In the genomic region with DNA sequence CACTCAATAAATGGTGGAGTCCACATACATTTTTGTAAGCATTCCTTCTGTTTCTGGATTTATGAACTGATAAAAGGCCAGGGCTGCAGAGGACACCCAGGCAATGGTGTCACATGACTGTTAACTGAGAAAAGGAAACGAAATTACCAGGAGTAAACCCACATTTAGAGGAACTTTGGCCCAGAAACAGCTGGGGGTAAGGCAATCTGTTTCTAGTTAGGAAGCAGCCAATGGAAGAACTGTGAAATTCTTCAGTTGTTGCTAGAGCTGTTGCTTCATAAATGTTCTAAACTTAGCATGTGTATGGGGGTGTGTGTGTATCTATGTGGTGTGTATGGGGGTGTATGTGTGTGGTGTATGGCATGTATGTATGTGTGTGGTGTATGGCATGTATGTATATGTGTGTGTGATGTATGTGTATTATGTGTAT, we compare ENCODE assay signal across 8 cellular contexts. TPM values are rescaled to one million over a fixed set of nuclear protein-coding genes. Genes with fewer than 3 reads are reported as not detected.
DNase-seq lines count a peak whose midpoint lies in the region; ATAC-seq and TF ChIP-seq lines count a peak whose summit lies in the region.

No MANE protein-coding gene starts in this region.

- no peaks in the 10 kb centered on the region for H3K36me3 Mint-ChIP-seq in naive B cell

- no peak overlapping the region for H3K4me3 ChIP-seq in AG10803 (ENCODE audit: low read length)
- H3K4me3 ChIP-seq in brain microvascular endothelial cell (ENCODE audit: low read depth, low read length), result no peak overlapping the region

- no peaks in the 10 kb centered on the region for H3K27me3 Mint-ChIP-seq in naive B cell

- H3K4me1 ChIP-seq in foreskin keratinocyte, result peaks cover 28% of the 10 kb centered on the region

- peaks cover 58 to 78% (median 75%) of the 10 kb centered on the region in 3 donors for H3K4me1 Mint-ChIP-seq in naive B cell

- no peaks in the 10 kb centered on the region for H3K27me3 ChIP-seq in brain microvascular endothelial cell (replicated peaks)
- H3K27me3 ChIP-seq in foreskin keratinocyte, result no peaks in the 10 kb centered on the region

- in situ Hi-C loops in brain microvascular endothelial cell (cut with HindIII; ENCODE audit: low pct_ligation_motif_present, low sequenced_read_pairs), result no loop called here

- DNase-seq in AG10803 (ENCODE audit: low read depth), result peak; percentile 95
- peak; percentile 99 for DNase-seq in Kasumi-1 (lab: John Stamatoyannopoulos, UW)
- DNase-seq in brain microvascular endothelial cell, result peak; percentile 65
- no peak for DNase-seq in naive B cell
- no peak for DNase-seq in DMS153 (lab: John Stamatoyannopoulos, UW)
- DNase-seq in foreskin keratinocyte, result no peak
- no peak for DNase-seq in NCI-H526 (lab: John Stamatoyannopoulos, UW)

- peak overlapping the region; percentile 84 to 99 (median 94) for H3K27ac Mint-ChIP-seq in naive B cell

- H3K27ac ChIP-seq in brain microvascular endothelial cell (no peak overlapping the region), foreskin keratinocyte (no peak overlapping the region)

- no peaks in the 10 kb centered on the region for H3K9me3 Mint-ChIP-seq in naive B cell

- H3K4me3 Mint-ChIP-seq in naive B cell, result peak overlapping the region in 5 of 8 donors; percentile 45 to 89 (median 67)

- ATAC-seq in naive B cell (ENCODE audit: low read depth in 2 of 2) (no peak), foreskin keratinocyte (no peak), HG03457 (IDR thresholded peaks at IDR 0.05; ENCODE audit: unreplicated experiment) (no peak)

- H3K36me3 ChIP-seq in brain microvascular endothelial cell (replicated peaks), result no peaks in the 10 kb centered on the region

- no peak for TF ChIP-seq CTCF in AG10803 (conservative IDR thresholded peaks at IDR 0.05; ENCODE audit: low read length)
- TF ChIP-seq CTCF in brain microvascular endothelial cell (IDR thresholded peaks at IDR 0.05; ENCODE audit: low read depth, low read length, missing control alignments), result no peak
- no peak for TF ChIP-seq CTCF in foreskin keratinocyte (conservative IDR thresholded peaks at IDR 0.05)

RNA-seq across cellular contexts. Expression of gene PDCD4, which starts 11.8 kb away (rescaled TPM):
- polyA plus RNA-seq in naive B cell (ENCODE audit: low read depth in 6 of 6) (100 to 1,000 TPM; 197 to 439 (median 323) TPM), foreskin keratinocyte (39.8 and 43.8 TPM in 2 replicates)
- 48.2 and 59.2 TPM in 2 replicates for total RNA-seq in foreskin keratinocyte

RNA-seq across cellular contexts. Expression of gene BBIP1, which starts 59.0 kb away (rescaled TPM):
- polyA plus RNA-seq in naive B cell (ENCODE audit: low read depth in 6 of 6), result 10 to 100 TPM; 10.6 to 22.4 (median 18.2) TPM
- 20.7 and 22.5 TPM in 2 replicates for total RNA-seq in foreskin keratinocyte
- polyA plus RNA-seq in foreskin keratinocyte, result 22.8 and 23.5 TPM in 2 replicates

RNA-seq across cellular contexts. Expression of gene SHOC2, which starts 59.4 kb away (rescaled TPM):
- polyA plus RNA-seq in naive B cell (ENCODE audit: low read depth in 6 of 6), result 100 to 1,000 TPM in 5 of 6 donors, 10 to 100 TPM in 1; 92.5 to 139 (median 123) TPM
- total RNA-seq in foreskin keratinocyte, result 29.0 and 30.5 TPM in 2 replicates
- polyA plus RNA-seq in foreskin keratinocyte, result 9.4 and 10.9 TPM in 2 replicates

Comparison
In these comparisons a context has a peak if more than half of its experiments do, and no peak if none do; other contexts are left out.
1. DNase-seq: peak in AG10803 (single experiment), Kasumi-1 (2 of 2) and brain microvascular endothelial cell (single experiment); none in naive B cell (single experiment), DMS153 (single experiment), foreskin keratinocyte (0 of 2) and NCI-H526 (0 of 2).